30 cellular contexts compared by ENCODE assay signal in the genomic region with DNA sequence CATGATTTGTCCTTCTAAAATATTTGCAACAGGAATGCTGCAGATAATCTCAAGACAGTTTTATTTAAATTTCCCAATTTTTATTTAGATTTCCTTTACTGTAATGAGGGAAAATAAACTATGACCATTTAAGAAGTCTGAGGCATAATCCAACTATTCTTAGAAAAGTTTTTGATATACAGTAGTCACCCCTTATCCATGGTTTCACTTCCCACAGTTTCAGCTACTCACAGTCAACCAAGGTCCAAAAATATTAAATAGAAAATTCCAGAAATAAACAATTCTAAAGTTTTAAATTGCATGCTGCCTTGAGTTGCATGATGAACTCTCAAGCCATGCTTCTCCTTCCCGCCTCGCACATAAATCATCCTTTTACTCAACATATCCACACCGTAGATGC.
"Had no signal": no experiment of that assay in that cellular context is flagged by ENCODE, and none has a peak within 500 bp of the region (broad histone marks: within the 10 kb centered on the region; RNA-seq: fewer than 3 reads in every experiment).

No MANE protein-coding gene starts in this region.

- H3K4me1 Mint-ChIP-seq: immature natural killer cell; mesothelial cell of epicardium; natural killer cell; neural progenitor cell; stimulated activated memory B cell treated with anti-CD40 and anti-IgM and Interleukin-4, amounts not matched to agents 10 μg/mL and 1 μg/mL and 100 μg/mL, for 72 hours; stimulated activated naive CD8-positive, alpha-beta T cell treated with anti-CD3 and anti-CD28 coated beads, Interleukin-15, amount 100 ng/mL, for 72 hours had no signal

- H3K9ac ChIP-seq: neural progenitor cell had no signal

- H3K4me3 Mint-ChIP-seq: immature natural killer cell; mesothelial cell of epicardium; naive B cell; natural killer cell; nephron progenitor cell; neural progenitor cell; stimulated activated memory B cell treated with anti-CD40 and anti-IgM and Interleukin-4, amounts not matched to agents 10 μg/mL and 1 μg/mL and 100 μg/mL, for 72 hours; stimulated activated naive CD8-positive, alpha-beta T cell treated with anti-CD3 and anti-CD28 coated beads, Interleukin-15, amount 100 ng/mL, for 72 hours had no signal

- H3K27me3 ChIP-seq: left lung, neural progenitor cell, neutrophil, ovary, right atrium auricular region, right lobe of liver, transverse colon, upper lobe of left lung, vagina had no signal

- H3K36me3 ChIP-seq: ovary had no signal

- H3K27me3 Mint-ChIP-seq: naive B cell; progenitor cell of endocrine pancreas; stimulated activated memory B cell treated with anti-CD40 and anti-IgM and Interleukin-4, amounts not matched to agents 10 μg/mL and 1 μg/mL and 100 μg/mL, for 72 hours; stimulated activated naive CD8-positive, alpha-beta T cell treated with anti-CD3 and anti-CD28 coated beads, Interleukin-15, amount 100 ng/mL, for 72 hours had no signal

- H2AFZ ChIP-seq: neural progenitor cell had no signal

- H3K27ac Mint-ChIP-seq: immature natural killer cell; mesothelial cell of epicardium; natural killer cell; neural progenitor cell; progenitor cell of endocrine pancreas; stimulated activated memory B cell treated with anti-CD40 and anti-IgM and Interleukin-4, amounts not matched to agents 10 μg/mL and 1 μg/mL and 100 μg/mL, for 72 hours; stimulated activated naive CD8-positive, alpha-beta T cell treated with anti-CD3 and anti-CD28 coated beads, Interleukin-15, amount 100 ng/mL, for 72 hours had no signal

- DNase-seq: immature natural killer cell; kidney; left colon; left lung; lower lobe of right lung; mammary epithelial cell; mesendoderm; naive B cell; natural killer cell; nephron progenitor cell; occipital lobe; ovary; right lobe of liver; stimulated activated CD4-positive, alpha-beta T cell treated with anti-CD3 and anti-CD28 coated beads, Interleukin-1b, Interleukin-23, amount 100 ng/mL, for 48 hours; stimulated activated CD4-positive, alpha-beta T cell treated with anti-CD3 and anti-CD28 coated beads, Interleukin-2, amount 100 ng/mL, for 48 hours; stimulated activated CD4-positive, alpha-beta T cell treated with anti-CD3 and anti-CD28 coated beads, Interleukin-4, amount 100 ng/mL, for 4 hours; stimulated activated CD8-positive, alpha-beta memory T cell treated with anti-CD3 and anti-CD28 coated beads, Interleukin-4, amount 100 ng/mL, for 48 hours; stimulated activated naive CD4-positive, alpha-beta T cell treated with Interleukin-2 at 50 U/mL for 16 hours; stimulated activated naive CD8-positive, alpha-beta T cell treated with anti-CD3 and anti-CD28 coated beads, Interleukin-15, amount 100 ng/mL, for 72 hours; substantia nigra; transverse colon; upper lobe of left lung had no signal

- H3K9me3 Mint-ChIP-seq: immature natural killer cell; mesothelial cell of epicardium; naive B cell; natural killer cell; nephron progenitor cell; neural progenitor cell; stimulated activated memory B cell treated with anti-CD40 and anti-IgM and Interleukin-4, amounts not matched to agents 10 μg/mL and 1 μg/mL and 100 μg/mL, for 72 hours; stimulated activated naive CD8-positive, alpha-beta T cell treated with anti-CD3 and anti-CD28 coated beads, Interleukin-15, amount 100 ng/mL, for 72 hours had no signal

- H3K4me1 ChIP-seq: left lung, lower lobe of right lung, neural progenitor cell, right atrium auricular region, upper lobe of left lung had no signal

- H3K4me2 ChIP-seq: neural progenitor cell, smooth muscle cell had no signal

- H3K4me3 ChIP-seq: left lung, lower lobe of right lung, neural progenitor cell, ovary, right atrium auricular region, right lobe of liver, smooth muscle cell, transverse colon, upper lobe of left lung, vagina had no signal

- H3K27ac ChIP-seq: left lung, lower lobe of right lung, neural progenitor cell, neutrophil, ovary, right atrium auricular region, right lobe of liver, transverse colon, upper lobe of left lung, vagina had no signal

- H3K9me3 ChIP-seq: left lung, lower lobe of right lung, neutrophil, ovary, right atrium auricular region, right lobe of liver, transverse colon, upper lobe of left lung, vagina had no signal
